ENCODE assay signal across 28 cellular contexts in the genomic region with DNA sequence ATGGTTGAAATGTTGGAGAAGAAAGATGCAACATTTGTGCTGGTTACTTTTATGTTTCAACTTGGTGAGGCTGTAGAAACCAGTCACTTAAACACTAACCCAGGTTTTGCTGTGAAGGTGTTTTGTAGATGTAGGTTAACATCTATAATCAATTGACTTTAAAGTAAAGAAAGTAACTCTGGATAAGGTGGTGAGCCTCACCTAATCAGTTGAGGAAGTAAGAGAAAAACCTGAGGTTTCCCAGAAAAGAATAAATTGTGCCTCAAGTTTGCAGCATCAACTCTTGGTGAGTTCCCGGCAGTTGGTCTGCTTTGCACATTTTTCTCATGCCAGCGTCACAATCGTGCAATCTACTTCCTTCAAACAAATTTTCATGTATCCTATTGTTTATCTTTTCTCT.
"Had no signal": no experiment of that assay in that cellular context is flagged by ENCODE, and none has a peak within 500 bp of the region (broad histone marks: within the 10 kb centered on the region; RNA-seq: fewer than 3 reads in every experiment).

No MANE protein-coding gene starts in this region.

- H3K36me3 Mint-ChIP-seq: naive thymus-derived CD4-positive, alpha-beta T cell; neural progenitor cell; stimulated activated memory B cell treated with anti-CD40 and anti-IgM and Interleukin-4, amounts not matched to agents 10 μg/mL and 1 μg/mL and 100 μg/mL, for 72 hours; type B pancreatic cell had no signal

- H3K27ac Mint-ChIP-seq: naive thymus-derived CD4-positive, alpha-beta T cell; nephron; progenitor cell of endocrine pancreas; stimulated activated memory B cell treated with anti-CD40 and anti-IgM and Interleukin-4, amounts not matched to agents 10 μg/mL and 1 μg/mL and 100 μg/mL, for 72 hours; stimulated activated naive CD8-positive, alpha-beta T cell treated with anti-CD3 and anti-CD28 coated beads, Interleukin-15, amount 100 ng/mL, for 72 hours; type B pancreatic cell had no signal

- H3K27me3 Mint-ChIP-seq: type B pancreatic cell had no signal

- H3K9me3 Mint-ChIP-seq: nephron; stimulated activated memory B cell treated with anti-CD40 and anti-IgM and Interleukin-4, amounts not matched to agents 10 μg/mL and 1 μg/mL and 100 μg/mL, for 72 hours; stimulated activated naive CD8-positive, alpha-beta T cell treated with anti-CD3 and anti-CD28 coated beads, Interleukin-15, amount 100 ng/mL, for 72 hours had no signal

- H3K4me3 Mint-ChIP-seq: naive thymus-derived CD4-positive, alpha-beta T cell; nephron; neural progenitor cell; stimulated activated memory B cell treated with anti-CD40 and anti-IgM and Interleukin-4, amounts not matched to agents 10 μg/mL and 1 μg/mL and 100 μg/mL, for 72 hours; stimulated activated naive CD8-positive, alpha-beta T cell treated with anti-CD3 and anti-CD28 coated beads, Interleukin-15, amount 100 ng/mL, for 72 hours; type B pancreatic cell had no signal

- ATAC-seq: naive thymus-derived CD4-positive, alpha-beta T cell; psoas muscle; right cardiac atrium; right lobe of liver; stimulated activated memory B cell treated with anti-CD40 and anti-IgM and Interleukin-4, amounts not matched to agents 10 μg/mL and 1 μg/mL and 100 μg/mL, for 72 hours; stimulated activated naive CD8-positive, alpha-beta T cell treated with anti-CD3 and anti-CD28 coated beads, Interleukin-15, amount 100 ng/mL, for 72 hours; stimulated activated naive CD8-positive, alpha-beta T cell treated with anti-CD3 and anti-CD28 coated beads, Interleukin-15, Interleukin-2, amounts not matched to agents 100 U/mL and 50 U/mL, for 24 hours; upper lobe of right lung had no signal

- H3K4me1 Mint-ChIP-seq: stimulated activated memory B cell treated with anti-CD40 and anti-IgM and Interleukin-4, amounts not matched to agents 10 μg/mL and 1 μg/mL and 100 μg/mL, for 72 hours had no signal

- DNase-seq: naive thymus-derived CD4-positive, alpha-beta T cell; occipital lobe; ovary; posterior cingulate gyrus; psoas muscle; right cardiac atrium; right lobe of liver; sigmoid colon; small intestine; stimulated activated CD4-positive, alpha-beta T cell treated with anti-CD3 and anti-CD28 coated beads, Interleukin-15, amount 100 ng/mL, for 24 hours; stimulated activated CD4-positive, alpha-beta T cell treated with anti-CD3 and anti-CD28 coated beads, Interleukin-2, amount 100 ng/mL, for 24 hours; stimulated activated CD4-positive, alpha-beta T cell treated with anti-CD3 and anti-CD28 coated beads, Interleukin-2, amount 100 ng/mL, for 48 hours; stimulated activated CD4-positive, alpha-beta T cell treated with anti-CD3 and anti-CD28 coated beads, Interleukin-4, amount 100 ng/mL, for 24 hours; stimulated activated CD8-positive, alpha-beta memory T cell treated with anti-CD3 and anti-CD28 coated beads, Interleukin-4, amount 100 ng/mL, for 48 hours; stimulated activated naive CD4-positive, alpha-beta T cell; stimulated activated naive CD8-positive, alpha-beta T cell treated with anti-CD3 and anti-CD28 coated beads, Interleukin-15, amount 100 ng/mL, for 72 hours; stimulated activated naive CD8-positive, alpha-beta T cell treated with anti-CD3 and anti-CD28 coated beads, Interleukin-15, Interleukin-2, amounts not matched to agents 100 U/mL and 50 U/mL, for 24 hours; substantia nigra; testis; tibial artery; transverse colon; upper lobe of right lung; uterus had no signal
